ENCODE assay signal across 9 cellular contexts in genomic region chr7:27774717-27775328, GRCh38. TPM values are rescaled to one million over a fixed set of nuclear protein-coding genes. Genes with fewer than 3 reads are reported as not detected.
DNase-seq lines count a peak whose midpoint lies in the region; ATAC-seq, FAIRE-seq and TF ChIP-seq lines count a peak whose summit lies in the region.
"Had no signal": no experiment of that assay in that cellular context is flagged by ENCODE, and none has a peak within 500 bp of the region (broad histone marks: within the 10 kb centered on the region; RNA-seq: fewer than 3 reads in every experiment).

No MANE protein-coding gene starts in this region.

- H3K9me3 Mint-ChIP-seq in natural killer cell = no peaks in the 10 kb centered on the region
- no peaks in the 10 kb centered on the region for H3K9me3 Mint-ChIP-seq in natural killer cell treated with Interleukin-12 subunit alpha and Interleukin-12 subunit beta and Interleukin-15 and Interleukin-18, amount 100 ng/mL, for 72 hours
- no peaks in the 10 kb centered on the region for H3K9me3 Mint-ChIP-seq in activated T-cell treated with anti-CD3 and anti-CD28 coated beads, Interleukin-2, amount 50 U/mL, for 24 hours
- H3K9me3 Mint-ChIP-seq: naive thymus-derived CD8-positive, alpha-beta T cell had no signal

- H3K4me1 ChIP-seq in keratinocyte (ENCODE audit: control insufficient read depth, extremely low read depth, insufficient read depth, low read length) = peaks cover 16% of the 10 kb centered on the region

- H3K36me3 Mint-ChIP-seq in natural killer cell = peaks cover 11% of the 10 kb centered on the region
- H3K36me3 Mint-ChIP-seq in natural killer cell treated with Interleukin-12 subunit alpha and Interleukin-12 subunit beta and Interleukin-15 and Interleukin-18, amount 100 ng/mL, for 72 hours = peaks cover 7% of the 10 kb centered on the region
- H3K36me3 Mint-ChIP-seq in activated T-cell treated with anti-CD3 and anti-CD28 coated beads, Interleukin-2, amount 50 U/mL, for 24 hours (ENCODE audit: low read depth) = peaks cover 62% of the 10 kb centered on the region

- no peak overlapping the region for H2AFZ ChIP-seq in keratinocyte (ENCODE audit: control insufficient read depth, low read length)

- no peak overlapping the region for H3K4me3 Mint-ChIP-seq in natural killer cell
- no peak overlapping the region for H3K4me3 Mint-ChIP-seq in natural killer cell treated with Interleukin-12 subunit alpha and Interleukin-12 subunit beta and Interleukin-15 and Interleukin-18, amount 100 ng/mL, for 72 hours
- no peak overlapping the region for H3K4me3 Mint-ChIP-seq in activated T-cell treated with anti-CD3 and anti-CD28 coated beads, Interleukin-2, amount 50 U/mL, for 24 hours
- H3K4me3 Mint-ChIP-seq: naive thymus-derived CD8-positive, alpha-beta T cell had no signal

- H3K79me2 ChIP-seq in keratinocyte (ENCODE audit: control insufficient read depth, insufficient read depth, low read length) = peaks cover 2% of the 10 kb centered on the region

- H3K36me3 ChIP-seq in keratinocyte (ENCODE audit: control insufficient read depth in 2 of 2, extremely low read depth in 1 of 2, insufficient read depth in 2 of 2, low read length in 2 of 2) = no peaks in the 10 kb centered on the region

- H3K9me3 ChIP-seq in keratinocyte (ENCODE audit: control insufficient read depth, low read depth, low read length) = no peaks in the 10 kb centered on the region

- no peaks in the 10 kb centered on the region for H3K9me1 ChIP-seq in keratinocyte (ENCODE audit: control insufficient read depth, extremely low read depth, insufficient read depth, low read length)

- no peaks in the 10 kb centered on the region for H3K27me3 ChIP-seq in keratinocyte (ENCODE audit: control insufficient read depth, extremely low read depth, insufficient read depth, low read length)

- H3K27ac ChIP-seq in keratinocyte (ENCODE audit: control insufficient read depth, insufficient read depth, low read length) = no peak overlapping the region

- no peak overlapping the region for H3K4me2 ChIP-seq in keratinocyte (ENCODE audit: control insufficient read depth, extremely low read depth, insufficient read depth, low read depth, low read length)

- no peaks in the 10 kb centered on the region for H3K27me3 Mint-ChIP-seq in natural killer cell (ENCODE audit: low read depth in 2 of 2)
- H3K27me3 Mint-ChIP-seq in natural killer cell treated with Interleukin-12 subunit alpha and Interleukin-12 subunit beta and Interleukin-15 and Interleukin-18, amount 100 ng/mL, for 72 hours = no peaks in the 10 kb centered on the region
- H3K27me3 Mint-ChIP-seq in activated T-cell treated with anti-CD3 and anti-CD28 coated beads, Interleukin-2, amount 50 U/mL, for 24 hours = no peaks in the 10 kb centered on the region
- H3K27me3 Mint-ChIP-seq: naive thymus-derived CD8-positive, alpha-beta T cell had no signal

- intact Hi-C loops in natural killer cell (cut with micrococcal nuclease) = no loop called here

- no peak overlapping the region for H3K9ac ChIP-seq in keratinocyte (ENCODE audit: control insufficient read depth, extremely low read depth, insufficient read depth, low read length)

- FAIRE-seq in TTC549 (lab: Jason Lieb, UNC) = peak; percentile 93
- no peak for FAIRE-seq in keratinocyte (lab: Jason Lieb, UNC)

- no peak overlapping the region for H3K4me3 ChIP-seq in keratinocyte (ENCODE audit: control insufficient read depth in 2 of 3, extremely low read depth in 1 of 3, insufficient read depth in 2 of 3, low read depth in 1 of 3, low read length in 3 of 3)

- H3K27ac Mint-ChIP-seq in natural killer cell = no peak overlapping the region
- no peak overlapping the region for H3K27ac Mint-ChIP-seq in natural killer cell treated with Interleukin-12 subunit alpha and Interleukin-12 subunit beta and Interleukin-15 and Interleukin-18, amount 100 ng/mL, for 72 hours
- H3K27ac Mint-ChIP-seq in activated T-cell treated with anti-CD3 and anti-CD28 coated beads, Interleukin-2, amount 50 U/mL, for 24 hours = no peak overlapping the region

- ATAC-seq in natural killer cell (no peak), HG03139 (IDR thresholded peaks at IDR 0.05; ENCODE audit: unreplicated experiment) (no peak), HG02870 (IDR thresholded peaks at IDR 0.05; ENCODE audit: unreplicated experiment) (no peak), HG03354 (IDR thresholded peaks at IDR 0.05; ENCODE audit: poor library complexity, severe bottlenecking, unreplicated experiment) (no peak)
- ATAC-seq in natural killer cell treated with Interleukin-12 subunit alpha and Interleukin-12 subunit beta and Interleukin-15 and Interleukin-18, amount 100 ng/mL, for 72 hours = no peak
- ATAC-seq: naive thymus-derived CD8-positive, alpha-beta T cell had no signal

- no peaks in the 10 kb centered on the region for H4K20me1 ChIP-seq in keratinocyte (ENCODE audit: control insufficient read depth, extremely low read depth, insufficient read depth, low read length)

- no peak for DNase-seq in natural killer cell
- DNase-seq in natural killer cell treated with Interleukin-12 subunit alpha and Interleukin-12 subunit beta and Interleukin-15 and Interleukin-18, amount 100 ng/mL, for 72 hours (ENCODE audit: low spot score) = no peak
- no peak for DNase-seq in keratinocyte (ENCODE audit: low read depth, low spot score)
- no peak for DNase-seq in activated T-cell treated with anti-CD3 and anti-CD28 coated beads, Interleukin-2, amount 50 U/mL, for 24 hours

- dilution Hi-C loops in keratinocyte (cut with MboI; ENCODE audit: extremely low pct_ligation_motif_present, low sequenced_read_pairs) = no loop called here

- H3K4me1 Mint-ChIP-seq in natural killer cell = peaks cover 30 to 40% of the 10 kb centered on the region in 2 donors
- peaks cover 19 to 21% of the 10 kb centered on the region in 2 donors for H3K4me1 Mint-ChIP-seq in natural killer cell treated with Interleukin-12 subunit alpha and Interleukin-12 subunit beta and Interleukin-15 and Interleukin-18, amount 100 ng/mL, for 72 hours (ENCODE audit: low read depth in 2 of 2)
- H3K4me1 Mint-ChIP-seq in activated T-cell treated with anti-CD3 and anti-CD28 coated beads, Interleukin-2, amount 50 U/mL, for 24 hours (ENCODE audit: low read depth) = peaks cover 32% of the 10 kb centered on the region

- TF ChIP-seq CTCF in natural killer cell (IDR thresholded peaks at IDR 0.05) (peak; percentile 46), keratinocyte (optimal IDR thresholded peaks at IDR 0.05 in 1 of 3, IDR thresholded peaks at IDR 0.05 in 1 of 3, conservative IDR thresholded peaks at IDR 0.05 in 1 of 3; ENCODE audit: extremely low read depth in 1 of 3, insufficient read depth in 2 of 3, low read length in 3 of 3) (peak in 2 of 3 experiments; percentile 31 to 39)

RNA-seq across cellular contexts. Expression of gene TAX1BP1, which starts 34.9 kb away (rescaled TPM):
- total RNA-seq in natural killer cell = 100 to 1,000 TPM; 135 to 158 (median 150) TPM
- 100 to 1,000 TPM in 1 of 2 donors, 10 to 100 TPM in 1; 90.6 to 133 TPM for total RNA-seq in natural killer cell treated with Interleukin-12 subunit alpha and Interleukin-12 subunit beta and Interleukin-15 and Interleukin-18, amount 100 ng/mL, for 72 hours
- polyA plus RNA-seq in keratinocyte = 60.6 to 119 TPM (median 102 TPM) in 3 replicates
- 464 TPM for polyA plus RNA-seq in keratinocyte (2011; ENCODE audit: low read depth)
- polyA plus RNA-seq in keratinocyte (2011; cell fraction: cytosol; rRNA removed) = 47.7 and 92.1 TPM in 2 replicates
- polyA plus RNA-seq in keratinocyte (2011; cell fraction: nucleus; rRNA removed) = 62.9 and 76.2 TPM in 2 replicates
- 62.5 and 91.4 TPM in 2 replicates for polyA plus RNA-seq in keratinocyte (2012; ENCODE audit: low replicate concordance)
- 76.4 to 107 TPM (median 99.7 TPM) in 3 replicates for polyA minus RNA-seq in keratinocyte
- polyA minus RNA-seq in keratinocyte (2011; cell fraction: cytosol; rRNA and poly(A)+ RNA removed) = 51.8 TPM
- polyA minus RNA-seq in keratinocyte (2011; cell fraction: nucleus; rRNA and poly(A)+ RNA removed) = 59.6 and 107 TPM in 2 replicates
